ENCODE assay signal across 24 cellular contexts in genomic region chr1:164958995-164959788, GRCh38.
"Had no signal": no experiment of that assay in that cellular context is flagged by ENCODE, and none has a peak within 500 bp of the region (broad histone marks: within the 10 kb centered on the region; RNA-seq: fewer than 3 reads in every experiment).

No MANE protein-coding gene starts in this region.

- H3K4me3 Mint-ChIP-seq: activated CD4-positive, alpha-beta T cell treated with anti-CD3 and anti-CD28 coated beads for 36 hours; activated CD8-positive, alpha-beta memory T cell treated with anti-CD3 and anti-CD28 coated beads, Interleukin-2, amount 10 ng/mL, durations not matched to agents 7 days and 5 days; activated CD8-positive, alpha-beta T cell treated with anti-CD3 and anti-CD28 coated beads, Interleukin-2, amount 10 ng/mL, durations not matched to agents 7 days and 5 days; activated naive CD4-positive, alpha-beta T cell treated with anti-CD3 and anti-CD28 coated beads, Interleukin-2, amount 50 U/mL, for 24 hours; effector memory CD8-positive, alpha-beta T cell; immature natural killer cell; nephron; stimulated activated effector memory CD8-positive, alpha-beta T cell treated with anti-CD3 and anti-CD28 coated beads, Interleukin-12 subunit alpha, Interleukin-12 subunit beta, amount 100 ng/mL, for 72 hours; stimulated activated naive CD8-positive, alpha-beta T cell treated with anti-CD3 and anti-CD28 coated beads, Interleukin-15, amount 100 ng/mL, for 72 hours had no signal

- H3K4me1 ChIP-seq: colonic mucosa, transverse colon had no signal

- H3K27me3 ChIP-seq: cardiac muscle cell, colonic mucosa, heart left ventricle, sigmoid colon, transverse colon had no signal

- H3K9me3 Mint-ChIP-seq: activated naive CD4-positive, alpha-beta T cell treated with anti-CD3 and anti-CD28 coated beads, Interleukin-2, amount 50 U/mL, for 24 hours; activated T-helper 2 cell treated with anti-CD3 and anti-CD28 coated beads, Interferon-gamma antibody, Interleukin-2, Interleukin-4, amounts not matched to agents 10 μg/mL and 5 μg/mL and 100 μg/mL, durations not matched to agents 14 hours and 24 hours and 36 hours; nephron had no signal

- H3K36me3 ChIP-seq: cardiac muscle cell, colonic mucosa, heart left ventricle, sigmoid colon, transverse colon had no signal

- H3K36me3 Mint-ChIP-seq: activated CD8-positive, alpha-beta memory T cell treated with anti-CD3 and anti-CD28 coated beads, Interleukin-2, amount 10 ng/mL, durations not matched to agents 7 days and 5 days; activated naive CD4-positive, alpha-beta T cell treated with anti-CD3 and anti-CD28 coated beads, Interleukin-2, amount 50 U/mL, for 24 hours; immature natural killer cell; stimulated activated effector memory CD8-positive, alpha-beta T cell treated with anti-CD3 and anti-CD28 coated beads, Interleukin-12 subunit alpha, Interleukin-12 subunit beta, amount 100 ng/mL, for 72 hours had no signal

- H3K4me3 ChIP-seq: cardiac muscle cell, colonic mucosa, heart left ventricle, lung, sigmoid colon, transverse colon had no signal

- H3K27me3 Mint-ChIP-seq: activated CD8-positive, alpha-beta memory T cell treated with anti-CD3 and anti-CD28 coated beads, Interleukin-2, amount 10 ng/mL, durations not matched to agents 7 days and 5 days; activated naive CD4-positive, alpha-beta T cell treated with anti-CD3 and anti-CD28 coated beads, Interleukin-2, amount 50 U/mL, for 24 hours; effector memory CD8-positive, alpha-beta T cell; stimulated activated naive CD8-positive, alpha-beta T cell treated with anti-CD3 and anti-CD28 coated beads, Interleukin-15, amount 100 ng/mL, for 72 hours had no signal

- ATAC-seq: activated CD4-positive, alpha-beta T cell treated with anti-CD3 and anti-CD28 coated beads for 36 hours; activated CD8-positive, alpha-beta memory T cell treated with anti-CD3 and anti-CD28 coated beads, Interleukin-2, amount 10 ng/mL, durations not matched to agents 7 days and 5 days; activated CD8-positive, alpha-beta T cell treated with anti-CD3 and anti-CD28 coated beads, Interleukin-2, amount 10 ng/mL, durations not matched to agents 7 days and 5 days; effector memory CD8-positive, alpha-beta T cell; stimulated activated effector memory CD8-positive, alpha-beta T cell treated with anti-CD3 and anti-CD28 coated beads, Interleukin-12 subunit alpha, Interleukin-12 subunit beta, amount 100 ng/mL, for 72 hours; stimulated activated naive CD8-positive, alpha-beta T cell treated with anti-CD3 and anti-CD28 coated beads, Interleukin-15, amount 100 ng/mL, for 72 hours had no signal

- H3K9me3 ChIP-seq: colonic mucosa, heart left ventricle, sigmoid colon, transverse colon had no signal

- H3K27ac Mint-ChIP-seq: activated CD4-positive, alpha-beta T cell treated with anti-CD3 and anti-CD28 coated beads for 36 hours; activated CD8-positive, alpha-beta memory T cell treated with anti-CD3 and anti-CD28 coated beads, Interleukin-2, amount 10 ng/mL, durations not matched to agents 7 days and 5 days; activated CD8-positive, alpha-beta T cell treated with anti-CD3 and anti-CD28 coated beads, Interleukin-2, amount 10 ng/mL, durations not matched to agents 7 days and 5 days; activated naive CD4-positive, alpha-beta T cell treated with anti-CD3 and anti-CD28 coated beads, Interleukin-2, amount 50 U/mL, for 24 hours; activated T-helper 2 cell treated with anti-CD3 and anti-CD28 coated beads, Interferon-gamma antibody, Interleukin-2, Interleukin-4, amounts not matched to agents 10 μg/mL and 5 μg/mL and 100 μg/mL, durations not matched to agents 14 hours and 24 hours and 36 hours; effector memory CD8-positive, alpha-beta T cell; immature natural killer cell; nephron; stimulated activated effector memory CD8-positive, alpha-beta T cell treated with anti-CD3 and anti-CD28 coated beads, Interleukin-12 subunit alpha, Interleukin-12 subunit beta, amount 100 ng/mL, for 72 hours had no signal

- H3K4me1 Mint-ChIP-seq: activated CD4-positive, alpha-beta T cell treated with anti-CD3 and anti-CD28 coated beads for 36 hours; activated CD8-positive, alpha-beta memory T cell treated with anti-CD3 and anti-CD28 coated beads, Interleukin-2, amount 10 ng/mL, durations not matched to agents 7 days and 5 days; activated naive CD4-positive, alpha-beta T cell treated with anti-CD3 and anti-CD28 coated beads, Interleukin-2, amount 50 U/mL, for 24 hours; immature natural killer cell; nephron; stimulated activated effector memory CD8-positive, alpha-beta T cell treated with anti-CD3 and anti-CD28 coated beads, Interleukin-12 subunit alpha, Interleukin-12 subunit beta, amount 100 ng/mL, for 72 hours; stimulated activated naive CD8-positive, alpha-beta T cell treated with anti-CD3 and anti-CD28 coated beads, Interleukin-15, amount 100 ng/mL, for 72 hours had no signal

- DNase-seq: activated CD4-positive, alpha-beta T cell treated with anti-CD3 and anti-CD28 coated beads for 36 hours; activated CD4-positive, CD25-positive, alpha-beta regulatory T cell; activated CD8-positive, alpha-beta memory T cell treated with anti-CD3 and anti-CD28 coated beads, Interleukin-2, amount 10 ng/mL, durations not matched to agents 7 days and 5 days; activated CD8-positive, alpha-beta T cell treated with anti-CD3 and anti-CD28 coated beads, Interleukin-2, amount 10 ng/mL, durations not matched to agents 7 days and 5 days; activated T-cell treated with anti-CD3 and anti-CD28 coated beads, Interleukin-2, amount 50 U/mL, for 48 hours; cerebellar nuclear complex; colonic mucosa; effector memory CD8-positive, alpha-beta T cell; erythroblast; immature natural killer cell; mesendoderm; sigmoid colon; small intestine; stimulated activated CD4-positive, alpha-beta T cell treated with anti-CD3 and anti-CD28 coated beads, Interleukin-4, amount 100 ng/mL, for 24 hours; stimulated activated naive CD8-positive, alpha-beta T cell treated with anti-CD3 and anti-CD28 coated beads, Interleukin-15, amount 100 ng/mL, for 72 hours; substantia nigra; transverse colon had no signal

- H3K27ac ChIP-seq: cardiac muscle cell, colonic mucosa, transverse colon had no signal
